8 cellular contexts compared by ENCODE assay signal in genomic region chr11:102268083-102268984, GRCh38. TPM values are rescaled to one million over a fixed set of nuclear protein-coding genes. Genes with fewer than 3 reads are reported as not detected.
DNase-seq lines count a peak whose midpoint lies in the region; ATAC-seq, FAIRE-seq and TF ChIP-seq lines count a peak whose summit lies in the region.

No MANE protein-coding gene starts in this region.

- no peak for FAIRE-seq in urothelium cell line (lab: Jason Lieb, UNC)

- peak overlapping the region; percentile 57 to 96 for H3K4me3 ChIP-seq in Panc1 (ENCODE audit: low read depth in 2 of 2, low read length in 2 of 2)
- H3K4me3 ChIP-seq in prostate gland: peak overlapping the region; percentile 32 to 39

- H3K9me3 ChIP-seq in Panc1 (ENCODE audit: control insufficient read depth, insufficient read depth, low read depth, low read length) (no peaks in the 10 kb centered on the region), prostate gland (no peaks in the 10 kb centered on the region)

- H3K27me3 ChIP-seq in Panc1 (ENCODE audit: control insufficient read depth, insufficient read depth, low read length) (no peaks in the 10 kb centered on the region), prostate gland (replicated peaks; ENCODE audit: insufficient read depth) (no peaks in the 10 kb centered on the region)

- H3K4me1 ChIP-seq in Panc1 (ENCODE audit: control insufficient read depth, insufficient read depth, low read length) (peaks cover 25% of the 10 kb centered on the region), prostate gland (replicated peaks) (no peaks in the 10 kb centered on the region)

- H3K36me3 ChIP-seq in Panc1 (ENCODE audit: control insufficient read depth, insufficient read depth, low read length): no peaks in the 10 kb centered on the region
- no peaks in the 10 kb centered on the region for H3K36me3 ChIP-seq in prostate gland

- ATAC-seq in GM21390 (IDR thresholded peaks at IDR 0.05; ENCODE audit: unreplicated experiment) (peak; percentile 96), Panc1 (peak; percentile 98)

- in situ Hi-C loops in Panc1 (cut with HindIII; ENCODE audit: low pct_unique_long_range_greater_than_20kb, low sequenced_read_pairs): no loop called here

- DNase-seq in CMK (ENCODE audit: low read depth) (peak; percentile 7), HUDEP-2 (lab: John Stamatoyannopoulos, UW; ENCODE audit: unreplicated experiment in 76 of 76) (peak in 54 of 76 experiments; percentile 1 to 70 (median 27)), Panc1 (ENCODE audit: low read depth, low spot score) (peak; percentile 71), activated gamma-delta T cell (lab: John Stamatoyannopoulos, UW) (peak; percentile 47), head of caudate nucleus (peak in 39 of 42 donors; percentile 16 to 72 (median 45)), prostate gland (ENCODE audit: low spot score) (peak; percentile 95), urothelium cell line (ENCODE audit: low spot score) (peak; percentile 47)

- TF ChIP-seq CTCF in Panc1 (IDR thresholded peaks at IDR 0.05) (peak; percentile 72; the same call in 1 of the 2 replicates), prostate gland (IDR thresholded peaks at IDR 0.05) (peak; percentile 32 to 86 (median 70))

- intact Hi-C loops in Panc1 (cut with micrococcal nuclease; ENCODE audit: unreplicated experiment) (no loop called here), head of caudate nucleus (cut with DNase I) (no loop called here), prostate gland (cut with DNase I) (loop anchor here (5.0 to 10.0 kb wide), 2 partner anchors 64 to 156 kb away; partner anchors contain the start of gene YAP1)

- no TSS peak for BruUV-seq in Panc1 (replicated peaks; lab: Mats Ljungman, UMichigan)

- TF ChIP-seq POLR2A in prostate gland (IDR thresholded peaks at IDR 0.05): no peak

- POLR2A ChIA-PET in Panc1 (lab: Charles Lee): no interaction called here

- 7% methylated on average over 39 of the region's 39 CpGs for WGBS in prostate gland

- CTCF ChIA-PET in Panc1 (lab: Charles Lee): interaction anchor here (0.8 to 1.1 kb wide), 3 partner anchors 9 to 19 kb away, joined by 3 to 7 read pairs (median 4); no protein-coding TSS in a partner anchor

- H3K27ac ChIP-seq in Panc1 (ENCODE audit: low read length) (peak overlapping the region; percentile 81), prostate gland (peak overlapping the region; percentile 71 to 78)

RNA-seq across cellular contexts. Expression of gene BIRC3, which starts 49.0 kb away (rescaled TPM):
- total RNA-seq in Panc1 (2021; ENCODE audit: unreplicated experiment): 65.4 TPM
- polyA plus RNA-seq in Panc1 (2012; ENCODE audit: insufficient read length): 29.2 TPM
- 1 to 10 TPM; 5.2 to 9.2 TPM for total RNA-seq in prostate gland

Comparison
In these comparisons a context has a peak if more than half of its experiments do, and no peak if none do; other contexts are left out.
1. Peak in every context shown above with its lines: DNase-seq, ATAC-seq, H3K4me3 ChIP-seq and H3K27ac ChIP-seq.
2. DNase-seq: peak in every context shown above with its lines; median percentile 95 in prostate gland; 71 in Panc1; 47 in activated gamma-delta T cell; 47 in urothelium cell line; 45 in head of caudate nucleus; 27 in HUDEP-2; 7 in CMK.